1 cellular context compared by ENCODE assay signal in genomic region chr14:68547305-68548193, GRCh38.
A peak's percentile ranks its signal among the peaks of the same experiment; 100 is the strongest.
TF ChIP-seq lines count a peak whose summit lies in the region.

No MANE protein-coding gene starts in this region.

TF ChIP-seq in A549, 52 proteins besides CTCF, POLR2A, EP300 and RAD21 (continued from another document):
- TF ChIP-seq REST (IDR thresholded peaks at IDR 0.05) = no peak
- TF ChIP-seq PHF8 (IDR thresholded peaks at IDR 0.05; ENCODE audit: borderline replicate concordance, low read depth) = no peak
- TF ChIP-seq FOXS1 (CRISPR knock-in tag; IDR thresholded peaks at IDR 0.05) = no peak
- no peak for TF ChIP-seq E2F6 (IDR thresholded peaks at IDR 0.05; ENCODE audit: borderline replicate concordance, low read depth)
- TF ChIP-seq ZFP36 (IDR thresholded peaks at IDR 0.05; ENCODE audit: borderline replicate concordance, partially characterized antibody) = no peak
- TF ChIP-seq PBX3 (IDR thresholded peaks at IDR 0.05) = no peak
- no peak for TF ChIP-seq RFX5 (IDR thresholded peaks at IDR 0.05)
- TF ChIP-seq RNF2 (IDR thresholded peaks at IDR 0.05; ENCODE audit: borderline replicate concordance, low read depth) = no peak
- TF ChIP-seq SMC3 (IDR thresholded peaks at IDR 0.05) = no peak
- TF ChIP-seq HES2 (IDR thresholded peaks at IDR 0.05) = no peak
- TF ChIP-seq ELK1 (IDR thresholded peaks at IDR 0.05; ENCODE audit: low read depth, low read length) = no peak
- TF ChIP-seq ZC3H11A (IDR thresholded peaks at IDR 0.05) = no peak
- no peak for TF ChIP-seq USF2 (IDR thresholded peaks at IDR 0.05)
- no peak for TF ChIP-seq JUNB (IDR thresholded peaks at IDR 0.05)
- TF ChIP-seq HOXA7 (CRISPR knock-in tag; IDR thresholded peaks at IDR 0.05) = no peak
- TF ChIP-seq TP53 (CRISPR knock-in tag; IDR thresholded peaks at IDR 0.05) = no peak
- TF ChIP-seq HEYL (CRISPR knock-in tag; IDR thresholded peaks at IDR 0.05) = peak; percentile 29; the same call in 1 of the 2 replicates
- no peak for TF ChIP-seq BHLHE40 (IDR thresholded peaks at IDR 0.05; ENCODE audit: low read depth, low read length)
- TF ChIP-seq NR3C1 (IDR thresholded peaks at IDR 0.05) = no peak
- TF ChIP-seq CBX2 (IDR thresholded peaks at IDR 0.05; ENCODE audit: borderline replicate concordance, low read depth) = no peak
- no peak for TF ChIP-seq RCOR1 (IDR thresholded peaks at IDR 0.05; ENCODE audit: low read depth, low read length)
- TF ChIP-seq NPAS2 (CRISPR knock-in tag; IDR thresholded peaks at IDR 0.05; ENCODE audit: borderline replicate concordance) = no peak
- no peak for TF ChIP-seq ZNF302 (CRISPR knock-in tag; IDR thresholded peaks at IDR 0.05)
